ENCODE assay signal across 9 cellular contexts in genomic region chr9:114898741-114899140, GRCh38.
A peak's percentile ranks its signal among the peaks of the same experiment; 100 is the strongest.
DNase-seq lines count a peak whose midpoint lies in the region; ATAC-seq and FAIRE-seq lines count a peak whose summit lies in the region.
"Had no signal": no experiment of that assay in that cellular context is flagged by ENCODE, and none has a peak within 500 bp of the region (broad histone marks: within the 10 kb centered on the region; RNA-seq: fewer than 3 reads in every experiment).

No MANE protein-coding gene starts in this region.

- FAIRE-seq in HTR-8/SVneo (lab: Jason Lieb, UNC): no peak
- FAIRE-seq: pancreas had no signal

- intact Hi-C loops in head of caudate nucleus (cut with DNase I): no loop called here

- peak; percentile 80 for ATAC-seq in GM18498 (IDR thresholded peaks at IDR 0.05; ENCODE audit: unreplicated experiment)
- ATAC-seq in HG03280 (IDR thresholded peaks at IDR 0.05; ENCODE audit: unreplicated experiment): peak; percentile 57

- peak; percentile 64 for DNase-seq in activated CD4-positive, alpha-beta T cell treated with anti-CD3 and anti-CD28 coated beads for 1 hour
- DNase-seq in head of caudate nucleus (peak in 32 of 42 donors; percentile 5 to 63 (median 34)), COLO668 (lab: John Stamatoyannopoulos, UW; ENCODE audit: unreplicated experiment) (no peak), HTR-8/SVneo (ENCODE audit: insufficient read length, low spot score) (no peak), 8988T (no peak)
- DNase-seq in stimulated activated CD8-positive, alpha-beta memory T cell treated with anti-CD3 and anti-CD28 coated beads, Interleukin-4, amount 100 ng/mL, for 48 hours: peak; percentile 72

Comparison
In these comparisons a context has a peak if more than half of its experiments do, and no peak if none do; other contexts are left out.
1. DNase-seq: peak in activated CD4-positive, alpha-beta T cell treated with anti-CD3 and anti-CD28 coated beads for 1 hour (single experiment), head of caudate nucleus (32 of 42) and stimulated activated CD8-positive, alpha-beta memory T cell treated with anti-CD3 and anti-CD28 coated beads, Interleukin-4, amount 100 ng/mL, for 48 hours (single experiment); none in COLO668 (single experiment), HTR-8/SVneo (single experiment) and 8988T (single experiment).